In the genomic region with DNA sequence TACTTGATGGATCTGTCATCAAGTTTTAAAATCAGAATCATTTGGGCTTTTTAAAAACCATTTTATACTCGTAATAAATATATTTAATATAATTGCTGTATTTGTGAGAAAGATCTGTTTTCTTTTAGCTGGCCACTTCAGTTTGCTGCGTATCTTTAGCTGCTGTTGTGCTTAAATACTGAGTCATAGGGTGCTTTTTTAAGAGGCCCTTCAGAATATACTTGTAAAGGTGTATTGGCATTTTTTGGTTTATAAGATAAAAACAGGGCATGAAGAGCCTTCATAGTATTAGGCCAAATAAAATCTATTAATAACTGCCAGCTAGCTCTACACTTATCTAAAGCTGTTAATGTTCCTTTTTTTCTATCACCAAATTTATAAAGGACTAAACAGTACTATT, we compare ENCODE assay signal across 22 cellular contexts. TPM values are rescaled to one million over a fixed set of nuclear protein-coding genes. Genes with fewer than 3 reads are reported as not detected.
DNase-seq lines count a peak whose midpoint lies in the region; ATAC-seq and TF ChIP-seq lines count a peak whose summit lies in the region.
"Had no signal": no experiment of that assay in that cellular context is flagged by ENCODE, and none has a peak within 500 bp of the region (broad histone marks: within the 10 kb centered on the region; RNA-seq: fewer than 3 reads in every experiment).

No MANE protein-coding gene starts in this region.

- POLR2A ChIA-PET in PC-9 (lab: Charles Lee; ENCODE audit: unreplicated experiment): interaction anchor here (0.6 kb wide), 1 partner anchor 42 kb away, joined by 5 read pairs; no protein-coding TSS in a partner anchor

- CTCF ChIA-PET in PC-9 (lab: Charles Lee): no interaction called here

- peak overlapping the region; percentile 4; the same call in 1 of the 2 replicates for H3K27ac ChIP-seq in PC-9
- H3K27ac ChIP-seq in upper lobe of right lung: peak overlapping the region; percentile 30
- H3K27ac ChIP-seq: gastroesophageal sphincter had no signal

- H3K4me1 Mint-ChIP-seq in naive B cell: peaks cover 54 to 83% (median 77%) of the 10 kb centered on the region in 3 donors

- no peaks in the 10 kb centered on the region for H3K9me2 ChIP-seq in PC-9 (ENCODE audit: insufficient read depth)

- BruUV-seq in PC-9 (replicated peaks; lab: Mats Ljungman, UMichigan): no TSS peak

- intact Hi-C loops in left ventricle myocardium superior (cut with micrococcal nuclease): no loop called here
- intact Hi-C loops in Right ventricle myocardium inferior (cut with DNase I): no loop called here
- intact Hi-C loops in PC-9 (cut with micrococcal nuclease; ENCODE audit: unreplicated experiment): no loop called here
- intact Hi-C loops in upper lobe of right lung (cut with DNase I): no loop called here

- ATAC-seq in left ventricle myocardium superior: peak; percentile 37
- ATAC-seq in Right ventricle myocardium inferior: no peak
- ATAC-seq in naive B cell (ENCODE audit: low read depth in 2 of 2): no peak
- peak; percentile 49 for ATAC-seq in upper lobe of right lung
- ATAC-seq in GM18870 (IDR thresholded peaks at IDR 0.05; ENCODE audit: unreplicated experiment): no peak
- ATAC-seq in HG02588 (IDR thresholded peaks at IDR 0.05; ENCODE audit: unreplicated experiment): no peak
- ATAC-seq: esophagus mucosa, gastroesophageal sphincter had no signal

- no peaks in the 10 kb centered on the region for H3K4me1 ChIP-seq in PC-9 (replicated peaks; ENCODE audit: insufficient read depth)
- peaks cover 3% of the 10 kb centered on the region for H3K4me1 ChIP-seq in upper lobe of right lung
- H3K4me1 ChIP-seq: gastroesophageal sphincter had no signal

- peaks cover 7% of the 10 kb centered on the region; the same call in 1 of the 2 replicates for H3K9me3 ChIP-seq in PC-9 (ENCODE audit: insufficient read depth, low read depth)
- no peaks in the 10 kb centered on the region for H3K9me3 ChIP-seq in upper lobe of right lung
- H3K9me3 ChIP-seq: gastroesophageal sphincter had no signal

- H3K36me3 ChIP-seq in PC-9 (ENCODE audit: low read depth) (peaks cover 90% of the 10 kb centered on the region), upper lobe of right lung (peaks cover 70% of the 10 kb centered on the region)

- no peak for TF ChIP-seq CTCF in PC-9 (conservative IDR thresholded peaks at IDR 0.05)
- TF ChIP-seq CTCF in upper lobe of right lung (IDR thresholded peaks at IDR 0.05): no peak

- no peak overlapping the region for H2AFZ ChIP-seq in PC-9

- H3F3A ChIP-seq in PC-9 (ENCODE audit: insufficient read depth, low read depth): peaks cover 91% of the 10 kb centered on the region

- H3K4me3 ChIP-seq in PC-9 (no peak overlapping the region), upper lobe of right lung (no peak overlapping the region)
- H3K4me3 ChIP-seq: gastroesophageal sphincter had no signal

- no peak overlapping the region for H3K4me3 Mint-ChIP-seq in naive B cell

- H3K36me3 Mint-ChIP-seq in naive B cell: peaks cover 15 to 59% of the 10 kb centered on the region in 2 donors

- H3K27me3 ChIP-seq in PC-9 (ENCODE audit: insufficient read depth, low read depth) (no peaks in the 10 kb centered on the region), upper lobe of right lung (no peaks in the 10 kb centered on the region)
- H3K27me3 ChIP-seq: gastroesophageal sphincter had no signal

- no peak overlapping the region for H3K4me2 ChIP-seq in PC-9

- no peaks in the 10 kb centered on the region for H4K20me1 ChIP-seq in PC-9 (ENCODE audit: insufficient read depth)

- H3K27ac Mint-ChIP-seq in naive B cell: peak overlapping the region in 5 of 6 donors; percentile 8 to 97 (median 87)
- H3K27ac Mint-ChIP-seq: stimulated activated naive CD8-positive, alpha-beta T cell treated with anti-CD3 and anti-CD28 coated beads, Interleukin-15, amount 100 ng/mL, for 72 hours had no signal

- 0 out of 2 replicates have a peak, but pooled peaks cover 10% of the 10 kb centered on the region for H3K79me2 ChIP-seq in PC-9 (ENCODE audit: low read depth)

- H3K9me3 Mint-ChIP-seq in naive B cell: no peaks in the 10 kb centered on the region
- H3K9me3 Mint-ChIP-seq: stimulated activated naive CD8-positive, alpha-beta T cell treated with anti-CD3 and anti-CD28 coated beads, Interleukin-15, amount 100 ng/mL, for 72 hours had no signal

- no peaks in the 10 kb centered on the region for H3K27me3 Mint-ChIP-seq in naive B cell
- H3K27me3 Mint-ChIP-seq: stimulated activated naive CD8-positive, alpha-beta T cell treated with anti-CD3 and anti-CD28 coated beads, Interleukin-15, amount 100 ng/mL, for 72 hours had no signal

- DNase-seq in left ventricle myocardium superior (no peak), Right ventricle myocardium inferior (ENCODE audit: missing footprints) (no peak), PC-9 (no peak), naive B cell (no peak), upper lobe of right lung (no peak), NOMO-1 treated with DMSO at 0.1 percent for 48 hours (lab: John Stamatoyannopoulos, UW; ENCODE audit: unreplicated experiment) (no peak)
- DNase-seq: activated CD4-positive, alpha-beta T cell treated with anti-CD3 and anti-CD28 coated beads for 48 hours; activated gamma-delta T cell treated with Interleukin-2 at 50 U/mL for 16 hours; cerebellar nuclear complex; COR-L47; effector CD4-positive, alpha-beta T cell; midbrain; NCI-H1105; NCI-H510A treated with DMSO at 0.1 percent for 48 hours; NK-92 treated with Interleukin-12 subunit alpha and Interleukin-12 subunit beta, amount 100 ng/mL, for 24 hours; small intestine; stimulated activated CD4-positive, alpha-beta T cell treated with anti-CD3 and anti-CD28 coated beads, Interleukin-2, amount 100 ng/mL, for 48 hours; stimulated activated naive CD8-positive, alpha-beta T cell treated with anti-CD3 and anti-CD28 coated beads, Interleukin-15, amount 100 ng/mL, for 72 hours had no signal

RNA-seq across cellular contexts. Expression of a gene that starts 43.8 kb away (rescaled TPM):
- total RNA-seq in left ventricle myocardium superior (26.5 TPM), Right ventricle myocardium inferior (28.1 TPM), PC-9 (2021) (15.8 and 18.8 TPM in 2 replicates), upper lobe of right lung (35.4 TPM)
- 100 to 1,000 TPM; 263 to 424 (median 353) TPM for polyA plus RNA-seq in naive B cell (ENCODE audit: low read depth in 6 of 6)

Comparison
In these comparisons a context has a peak if more than half of its experiments do, and no peak if none do; other contexts are left out.
1. ATAC-seq: peak in left ventricle myocardium superior (single experiment) and upper lobe of right lung (single experiment); none in Right ventricle myocardium inferior (single experiment), naive B cell (0 of 2), GM18870 (single experiment) and HG02588 (single experiment).